ENCODE assay signal across 10 cellular contexts in the genomic region with DNA sequence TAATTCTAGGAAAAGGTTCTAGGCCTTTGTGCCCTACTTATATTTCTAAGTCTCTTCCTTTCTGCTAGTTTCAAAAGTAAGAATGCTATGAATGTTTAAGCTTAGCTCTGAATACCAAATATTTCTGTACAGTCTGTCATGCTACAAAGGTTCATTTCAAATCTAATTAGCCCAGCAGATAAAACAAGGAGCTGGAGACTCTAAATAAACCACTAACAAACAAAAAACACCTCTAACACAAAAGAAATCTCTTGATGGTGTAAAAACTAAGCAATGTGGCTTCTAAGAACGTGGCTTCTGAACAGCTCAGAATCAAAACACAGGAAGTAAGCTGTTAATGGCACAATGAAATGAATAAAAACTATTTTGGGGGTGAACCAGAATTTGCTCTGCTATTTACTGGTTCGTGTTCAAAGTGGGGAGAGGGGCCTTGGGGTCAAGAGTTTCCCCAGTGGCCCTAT.
DNase-seq lines count a peak whose midpoint lies in the region; ATAC-seq and TF ChIP-seq lines count a peak whose summit lies in the region.
"Had no signal": no experiment of that assay in that cellular context is flagged by ENCODE, and none has a peak within 500 bp of the region (broad histone marks: within the 10 kb centered on the region; RNA-seq: fewer than 3 reads in every experiment).

No MANE protein-coding gene starts in this region.

- no peak for TF ChIP-seq POLR2A in IMR-90 (IDR thresholded peaks at IDR 0.05; ENCODE audit: low read depth, low read length)

- intact Hi-C loops in IMR-90 (cut with micrococcal nuclease): no loop called here

- POLR2A ChIA-PET in IMR-90 (lab: Charles Lee; ENCODE audit: unreplicated experiment): no interaction called here

- BruUV-seq in IMR-90 (replicated peaks; lab: Mats Ljungman, UMichigan): no TSS peak

- H3K4ac ChIP-seq in IMR-90 (ENCODE audit: low read depth, low read length): peak overlapping the region; percentile 60; the same call in 1 of the 2 replicates

- H3K9ac ChIP-seq in IMR-90 (ENCODE audit: low read depth, low read length): no peak overlapping the region; the same call in 1 of the 2 replicates

- no peaks in the 10 kb centered on the region for H3K9me3 ChIP-seq in IMR-90 (ENCODE audit: control insufficient read depth, insufficient read depth, low read length)

- H3K27me3 Mint-ChIP-seq in activated naive CD8-positive, alpha-beta T cell treated with anti-CD3 and anti-CD28 coated beads, Interleukin-2, amount 50 U/mL, for 24 hours: no peaks in the 10 kb centered on the region
- no peaks in the 10 kb centered on the region for H3K27me3 Mint-ChIP-seq in mesothelial cell of epicardium (ENCODE audit: low read depth)

- no peaks in the 10 kb centered on the region for H3K36me3 Mint-ChIP-seq in activated naive CD8-positive, alpha-beta T cell treated with anti-CD3 and anti-CD28 coated beads, Interleukin-2, amount 50 U/mL, for 24 hours (ENCODE audit: low read depth)
- H3K36me3 Mint-ChIP-seq in mesothelial cell of epicardium: no peaks in the 10 kb centered on the region

- H4K8ac ChIP-seq in IMR-90 (ENCODE audit: low read depth in 2 of 2, low read length in 2 of 2): peak overlapping the region; percentile 4 to 67; a peak in 3 of 4 replicates

- peak overlapping the region; percentile 83 for H3K14ac ChIP-seq in IMR-90 (replicated peaks; ENCODE audit: low read depth, low read length)

- no peaks in the 10 kb centered on the region for H3K9me3 Mint-ChIP-seq in activated naive CD8-positive, alpha-beta T cell treated with anti-CD3 and anti-CD28 coated beads, Interleukin-2, amount 50 U/mL, for 24 hours
- H3K9me3 Mint-ChIP-seq in mesothelial cell of epicardium: no peaks in the 10 kb centered on the region

- no peak for TF ChIP-seq RAD21 in IMR-90 (IDR thresholded peaks at IDR 0.05; ENCODE audit: low read length)

- WGBS in IMR-90 (ENCODE audit: extremely low coverage in 2 of 2, insufficient read length in 1 of 2), 2 experiments: no CpG with 5 or more reads among the region's 2 CpGs

- H2AFZ ChIP-seq in IMR-90 (replicated peaks; ENCODE audit: low read length, poor library complexity): no peak overlapping the region

- peaks cover 57% of the 10 kb centered on the region for H3K4me1 Mint-ChIP-seq in activated naive CD8-positive, alpha-beta T cell treated with anti-CD3 and anti-CD28 coated beads, Interleukin-2, amount 50 U/mL, for 24 hours
- H3K4me1 Mint-ChIP-seq in mesothelial cell of epicardium: peaks cover 39% of the 10 kb centered on the region

- peak overlapping the region; percentile 84 for H2BK5ac ChIP-seq in IMR-90 (ENCODE audit: low read depth, low read length, poor library complexity, severe bottlenecking)

- H3K4me3 ChIP-seq in AG10803 (ENCODE audit: low read length): no peak overlapping the region
- no peak overlapping the region for H3K4me3 ChIP-seq in IMR-90 (ENCODE audit: insufficient read depth, low read depth, low read length)

- dilution Hi-C loops in IMR-90 (cut with HindIII; ENCODE audit: low sequenced_read_pairs, unreplicated experiment): no loop called here

- H3K27ac ChIP-seq in IMR-90 (ENCODE audit: insufficient read depth, low read length): no peak overlapping the region

- H3K36me3 ChIP-seq in IMR-90 (ENCODE audit: control insufficient read depth, insufficient read depth, low read length): no peaks in the 10 kb centered on the region

- peak overlapping the region; percentile 64; the same call in 1 of the 2 replicates for H4K5ac ChIP-seq in IMR-90 (ENCODE audit: low read depth, low read length)

- in situ Hi-C loops in IMR-90 (cut with MboI; ENCODE audit: low sequenced_read_pairs): no loop called here

- peak overlapping the region; percentile 87 for H2BK120ac ChIP-seq in IMR-90 (ENCODE audit: low read depth, low read length)

- no peak overlapping the region for H2AK5ac ChIP-seq in IMR-90 (ENCODE audit: low read depth, low read length)

- peak; percentile 60 for ATAC-seq in IMR-90 (ENCODE audit: low read depth)
- ATAC-seq in activated naive CD8-positive, alpha-beta T cell treated with anti-CD3 and anti-CD28 coated beads, Interleukin-2, amount 50 U/mL, for 24 hours: no peak
- no peak for ATAC-seq in omental fat pad (ENCODE audit: low FRiP score)

- DNase-seq in AG10803 (ENCODE audit: low read depth) (peak; percentile 46), IMR-90 (no peak), mesothelial cell of epicardium (ENCODE audit: low spot score in 2 of 2, unreplicated experiment in 2 of 2) (no peak), T-helper 9 cell (no peak), HuH-7.5 (ENCODE audit: low spot score) (no peak), omental fat pad (ENCODE audit: low spot score) (no peak), epidermal melanocyte (ENCODE audit: insufficient read length, low spot score) (no peak)
- no peak for DNase-seq in activated naive CD8-positive, alpha-beta T cell treated with anti-CD3 and anti-CD28 coated beads, Interleukin-2, amount 50 U/mL, for 24 hours
- DNase-seq: DMS153, small intestine had no signal

- H3K23ac ChIP-seq in IMR-90 (ENCODE audit: low read depth, low read length): peak overlapping the region; percentile 54; the same call in 1 of the 2 replicates

- H3K27ac Mint-ChIP-seq in activated naive CD8-positive, alpha-beta T cell treated with anti-CD3 and anti-CD28 coated beads, Interleukin-2, amount 50 U/mL, for 24 hours: peak overlapping the region; percentile 91
- peak overlapping the region; percentile 72 for H3K27ac Mint-ChIP-seq in mesothelial cell of epicardium

- H3K4me2 ChIP-seq in IMR-90 (ENCODE audit: low read depth, low read length): peak overlapping the region; percentile 17; the same call in 1 of the 2 replicates

- H2BK20ac ChIP-seq in IMR-90 (ENCODE audit: low read depth, low read length): peak overlapping the region; percentile 81

- H3K56ac ChIP-seq in IMR-90 (ENCODE audit: extremely low read depth, insufficient read depth, low read length): no peak overlapping the region

- H2AK9ac ChIP-seq in IMR-90 (replicated peaks; ENCODE audit: low read depth, low read length, poor library complexity): no peak overlapping the region

- H3K9me1 ChIP-seq in IMR-90 (ENCODE audit: insufficient read depth, low read length): peaks cover 2% of the 10 kb centered on the region

- no peaks in the 10 kb centered on the region for H4K20me1 ChIP-seq in IMR-90 (ENCODE audit: insufficient read depth, low read length)

- CTCF ChIA-PET in IMR-90 (lab: Yijun Ruan, JAX): interaction anchor here (0.5 to 1.2 kb wide), 4 partner anchors 13 to 263 kb away, joined by 3 to 4 read pairs (median 3); no protein-coding TSS in a partner anchor

- H4K91ac ChIP-seq in IMR-90 (ENCODE audit: insufficient read depth, low read depth, low read length): no peak overlapping the region; the same call in 1 of the 2 replicates

- peak overlapping the region; percentile 15; the same call in 1 of the 3 replicates for H2BK15ac ChIP-seq in IMR-90 (ENCODE audit: low read depth, low read length)

- no peaks in the 10 kb centered on the region for H3K27me3 ChIP-seq in IMR-90 (ENCODE audit: control insufficient read depth, insufficient read depth, low read length)

- peak overlapping the region; percentile 75 for H3K4me3 Mint-ChIP-seq in activated naive CD8-positive, alpha-beta T cell treated with anti-CD3 and anti-CD28 coated beads, Interleukin-2, amount 50 U/mL, for 24 hours
- H3K4me3 Mint-ChIP-seq in mesothelial cell of epicardium: no peak overlapping the region

- H3K4me1 ChIP-seq in IMR-90 (ENCODE audit: control insufficient read depth, insufficient read depth, low read length): peaks cover 16% of the 10 kb centered on the region

- peaks cover 0 to 11% of the 10 kb centered on the region in 2 experiments; a peak in 2 of 4 replicates for H3K79me1 ChIP-seq in IMR-90 (ENCODE audit: low read depth in 1 of 2, low read length in 2 of 2)

- peak overlapping the region; percentile 45 for H3K18ac ChIP-seq in IMR-90 (ENCODE audit: low read depth, low read length)

- TF ChIP-seq CTCF in AG10803 (conservative IDR thresholded peaks at IDR 0.05; ENCODE audit: low read length): no peak
- no peak for TF ChIP-seq CTCF in IMR-90 (conservative IDR thresholded peaks at IDR 0.05; ENCODE audit: low read depth, low read length)
- no peak for TF ChIP-seq CTCF in mesothelial cell of epicardium (IDR thresholded peaks at IDR 0.05; ENCODE audit: unreplicated experiment)
- TF ChIP-seq CTCF in omental fat pad (IDR thresholded peaks at IDR 0.05): no peak

TF ChIP-seq in IMR-90, 13 proteins besides CTCF, POLR2A, EP300 and RAD21:
- TF ChIP-seq MXI1 (IDR thresholded peaks at IDR 0.05; ENCODE audit: borderline replicate concordance, low read depth, low read length) (no peak), RFX5 (IDR thresholded peaks at IDR 0.05; ENCODE audit: low read depth, low read length) (no peak), CEBPB (IDR thresholded peaks at IDR 0.05; ENCODE audit: low read depth, low read length) (no peak), CHD1 (IDR thresholded peaks at IDR 0.05; ENCODE audit: low read depth, low read length) (no peak), BHLHE40 (IDR thresholded peaks at IDR 0.05; ENCODE audit: low read depth, low read length) (no peak), MAFK (IDR thresholded peaks at IDR 0.05; ENCODE audit: low read depth, low read length) (no peak), RCOR1 (IDR thresholded peaks at IDR 0.05; ENCODE audit: insufficient replicate concordance, low read length) (no peak), FOS (IDR thresholded peaks at IDR 0.05; ENCODE audit: low read depth, low read length) (no peak), SMC3 (IDR thresholded peaks at IDR 0.05; ENCODE audit: low read depth, low read length) (no peak)
- TF ChIP-seq, protein P1, sequence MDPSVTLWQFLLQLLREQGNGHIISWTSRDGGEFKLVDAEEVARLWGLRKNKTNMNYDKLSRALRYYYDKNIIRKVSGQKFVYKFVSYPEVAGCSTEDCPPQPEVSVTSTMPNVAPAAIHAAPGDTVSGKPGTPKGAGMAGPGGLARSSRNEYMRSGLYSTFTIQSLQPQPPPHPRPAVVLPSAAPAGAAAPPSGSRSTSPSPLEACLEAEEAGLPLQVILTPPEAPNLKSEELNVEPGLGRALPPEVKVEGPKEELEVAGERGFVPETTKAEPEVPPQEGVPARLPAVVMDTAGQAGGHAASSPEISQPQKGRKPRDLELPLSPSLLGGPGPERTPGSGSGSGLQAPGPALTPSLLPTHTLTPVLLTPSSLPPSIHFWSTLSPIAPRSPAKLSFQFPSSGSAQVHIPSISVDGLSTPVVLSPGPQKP (IDR thresholded peaks at IDR 0.05; ENCODE audit: borderline replicate concordance, low read depth, low read length): no peak
